Comparison of ENCODE assay signal across 16 cellular contexts in genomic region chr13:113417008-113417735, GRCh38. TPM values are rescaled to one million over a fixed set of nuclear protein-coding genes. Genes with fewer than 3 reads are reported as not detected.
A peak's percentile ranks its signal among the peaks of the same experiment; 100 is the strongest.
DNase-seq lines count a peak whose midpoint lies in the region; ATAC-seq and TF ChIP-seq lines count a peak whose summit lies in the region.
"Had no signal": no experiment of that assay in that cellular context is flagged by ENCODE, and none has a peak within 500 bp of the region (broad histone marks: within the 10 kb centered on the region; RNA-seq: fewer than 3 reads in every experiment).

No MANE protein-coding gene starts in this region.

- ATAC-seq in activated naive CD8-positive, alpha-beta T cell treated with anti-CD3 and anti-CD28 coated beads, Interleukin-2, amount 50 U/mL, for 24 hours, result peak; percentile 22
- ATAC-seq in psoas muscle (no peak), sciatic nerve (no peak)

- H3K4me1 Mint-ChIP-seq in activated naive CD8-positive, alpha-beta T cell treated with anti-CD3 and anti-CD28 coated beads, Interleukin-2, amount 50 U/mL, for 24 hours, result no peaks in the 10 kb centered on the region
- H3K4me1 Mint-ChIP-seq in activated naive CD8-positive, alpha-beta T cell treated with anti-CD3 and anti-CD28 coated beads for 36 hours, result no peaks in the 10 kb centered on the region

- 61 to 72% (median 64%) methylated on average over 27 of the region's 27 CpGs for WGBS in psoas muscle, 3 donors

- H3K36me3 Mint-ChIP-seq in activated naive CD8-positive, alpha-beta T cell treated with anti-CD3 and anti-CD28 coated beads, Interleukin-2, amount 50 U/mL, for 24 hours (ENCODE audit: low read depth), result no peaks in the 10 kb centered on the region
- no peaks in the 10 kb centered on the region for H3K36me3 Mint-ChIP-seq in activated naive CD8-positive, alpha-beta T cell treated with anti-CD3 and anti-CD28 coated beads for 36 hours

- DNase-seq in activated naive CD8-positive, alpha-beta T cell treated with anti-CD3 and anti-CD28 coated beads, Interleukin-2, amount 50 U/mL, for 24 hours, result no peak
- no peak for DNase-seq in activated naive CD8-positive, alpha-beta T cell treated with anti-CD3 and anti-CD28 coated beads for 36 hours
- DNase-seq in WERI-Rb-1 (peak; percentile 12), left ventricle myocardium inferior (no peak), psoas muscle (no peak), breast epithelium (ENCODE audit: low spot score in 2 of 2) (no peak), sciatic nerve (ENCODE audit: low spot score) (no peak)
- DNase-seq in activated CD4-positive, alpha-beta T cell treated with anti-CD3 and anti-CD28 coated beads for 1 hour, result no peak
- DNase-seq: COR-L47, DMS79, NCI-H1092 treated with DMSO at 0.1 percent for 48 hours, NCI-H1694 treated with DMSO at 0.1 percent for 48 hours, NCI-H345, NCI-H526 treated with DMSO at 0.1 percent for 48 hours had no signal

- H3K27ac Mint-ChIP-seq in activated naive CD8-positive, alpha-beta T cell treated with anti-CD3 and anti-CD28 coated beads, Interleukin-2, amount 50 U/mL, for 24 hours, result no peak overlapping the region
- no peak overlapping the region for H3K27ac Mint-ChIP-seq in activated naive CD8-positive, alpha-beta T cell treated with anti-CD3 and anti-CD28 coated beads for 36 hours
- H3K27ac Mint-ChIP-seq: CD14-positive monocyte had no signal

- H3K4me1 ChIP-seq in left ventricle myocardium inferior (peaks cover 22% of the 10 kb centered on the region), psoas muscle (peaks cover 23% of the 10 kb centered on the region), breast epithelium (no peaks in the 10 kb centered on the region)

- H3K9me3 ChIP-seq in WERI-Rb-1 (ENCODE audit: severe bottlenecking) (peaks cover 3% of the 10 kb centered on the region), left ventricle myocardium inferior (replicated peaks) (no peaks in the 10 kb centered on the region), psoas muscle (no peaks in the 10 kb centered on the region), breast epithelium (no peaks in the 10 kb centered on the region)

- H3K36me3 ChIP-seq in WERI-Rb-1 (peaks cover 3% of the 10 kb centered on the region; the same call in 1 of the 2 replicates), left ventricle myocardium inferior (peaks cover 19% of the 10 kb centered on the region), psoas muscle (ENCODE audit: insufficient read depth in 1 of 2, low read depth in 1 of 2) (peaks cover 0 to 17% of the 10 kb centered on the region in 2 donors), breast epithelium (no peaks in the 10 kb centered on the region)

- no peaks in the 10 kb centered on the region for H3K27me3 ChIP-seq in WERI-Rb-1 (ENCODE audit: insufficient read depth, low read depth, severe bottlenecking)
- H3K27me3 ChIP-seq in left ventricle myocardium inferior (ENCODE audit: low read depth), result peaks cover 6% of the 10 kb centered on the region
- no peaks in the 10 kb centered on the region for H3K27me3 ChIP-seq in psoas muscle (ENCODE audit: insufficient read depth in 3 of 3, low read length in 2 of 3)
- no peaks in the 10 kb centered on the region for H3K27me3 ChIP-seq in breast epithelium

- H3K27me3 Mint-ChIP-seq in activated naive CD8-positive, alpha-beta T cell treated with anti-CD3 and anti-CD28 coated beads, Interleukin-2, amount 50 U/mL, for 24 hours, result no peaks in the 10 kb centered on the region
- H3K27me3 Mint-ChIP-seq in activated naive CD8-positive, alpha-beta T cell treated with anti-CD3 and anti-CD28 coated beads for 36 hours, result peaks cover 7% of the 10 kb centered on the region

- TF ChIP-seq POLR2A in breast epithelium (IDR thresholded peaks at IDR 0.05), result no peak

- no peak overlapping the region for H3K4me3 Mint-ChIP-seq in activated naive CD8-positive, alpha-beta T cell treated with anti-CD3 and anti-CD28 coated beads, Interleukin-2, amount 50 U/mL, for 24 hours
- H3K4me3 Mint-ChIP-seq in activated naive CD8-positive, alpha-beta T cell treated with anti-CD3 and anti-CD28 coated beads for 36 hours, result no peak overlapping the region
- H3K4me3 Mint-ChIP-seq: CD14-positive monocyte had no signal

- TF ChIP-seq CTCF in WERI-Rb-1 (IDR thresholded peaks at IDR 0.05; ENCODE audit: low read depth, low read length) (no peak), left ventricle myocardium inferior (IDR thresholded peaks at IDR 0.05; ENCODE audit: borderline replicate concordance) (no peak), psoas muscle (IDR thresholded peaks at IDR 0.05) (no peak), breast epithelium (IDR thresholded peaks at IDR 0.05) (no peak)

- H3K4me3 ChIP-seq in WERI-Rb-1 (ENCODE audit: low read depth, low read length) (no peak overlapping the region), left ventricle myocardium inferior (no peak overlapping the region), psoas muscle (no peak overlapping the region), breast epithelium (no peak overlapping the region)

- H3K27ac ChIP-seq in WERI-Rb-1, result no peak overlapping the region
- peak overlapping the region; percentile 93 for H3K27ac ChIP-seq in left ventricle myocardium inferior (replicated peaks)
- peak overlapping the region; percentile 93 for H3K27ac ChIP-seq in psoas muscle
- no peak overlapping the region for H3K27ac ChIP-seq in breast epithelium

- intact Hi-C loops in left ventricle myocardium inferior (cut with micrococcal nuclease), result no loop called here
- intact Hi-C loops in psoas muscle (cut with DNase I), result loop anchor here in 1 of 2 donors (5.0 kb wide), 1 partner anchor 35 kb away; the partner anchor contains the start of gene ADPRHL1
- intact Hi-C loops in breast epithelium (cut with DNase I; ENCODE audit: low total_unique reads), result no loop called here
- intact Hi-C loops in sciatic nerve (cut with DNase I), result no loop called here

- H3K9me3 Mint-ChIP-seq in activated naive CD8-positive, alpha-beta T cell treated with anti-CD3 and anti-CD28 coated beads, Interleukin-2, amount 50 U/mL, for 24 hours, result no peaks in the 10 kb centered on the region
- H3K9me3 Mint-ChIP-seq in activated naive CD8-positive, alpha-beta T cell treated with anti-CD3 and anti-CD28 coated beads for 36 hours, result peaks cover 2% of the 10 kb centered on the region

RNA-seq across cellular contexts. Expression of gene ADPRHL1, which starts 36.1 kb away (rescaled TPM):
- total RNA-seq in activated naive CD8-positive, alpha-beta T cell treated with anti-CD3 and anti-CD28 coated beads for 36 hours, result under 1 TPM; 0.44 to 0.56 TPM
- 484 TPM for total RNA-seq in left ventricle myocardium inferior
- total RNA-seq in psoas muscle, result 100 to 1,000 TPM; 186 to 776 (median 416) TPM
- 100 to 1,000 TPM; 219 to 326 (median 249) TPM for polyA plus RNA-seq in psoas muscle
- 1 to 10 TPM; 1.8 to 2.7 (median 2.0) TPM for total RNA-seq in breast epithelium
- total RNA-seq in sciatic nerve, result 14.5 TPM

RNA-seq across cellular contexts. Expression of gene GRTP1, which starts 53.2 kb away (rescaled TPM):
- total RNA-seq in activated naive CD8-positive, alpha-beta T cell treated with anti-CD3 and anti-CD28 coated beads for 36 hours, result not detected
- 1.6 TPM for total RNA-seq in left ventricle myocardium inferior
- 1 to 10 TPM; 1.5 to 4.5 (median 3.7) TPM for total RNA-seq in psoas muscle
- polyA plus RNA-seq in psoas muscle, result 1 to 10 TPM; 4.3 to 4.7 (median 4.4) TPM
- total RNA-seq in breast epithelium, result 10 to 100 TPM in 2 of 3 donors, 1 to 10 TPM in 1; 5.8 to 19.0 (median 14.0) TPM
- total RNA-seq in sciatic nerve, result 6.3 TPM
- total RNA-seq: A172 had no signal
- polyA plus RNA-seq: CD14-positive monocyte had no signal

Comparison
In these comparisons a context has a peak if more than half of its experiments do, and no peak if none do; other contexts are left out.
1. H3K27ac ChIP-seq: peak in left ventricle myocardium inferior (single experiment) and psoas muscle (single experiment); none in WERI-Rb-1 (single experiment) and breast epithelium (0 of 2).
2. RNA of gene ADPRHL1, which starts 36.1 kb away (total RNA-seq): 186 to 776 TPM in psoas muscle and 484 TPM in left ventricle myocardium inferior (single experiment); 14.5 TPM in sciatic nerve (single experiment), 1.8 to 2.7 TPM in breast epithelium and 0.44 to 0.56 TPM in activated naive CD8-positive, alpha-beta T cell treated with anti-CD3 and anti-CD28 coated beads for 36 hours; every median in the first group is over 10 times any median in the second.